8 cellular contexts compared by ENCODE assay signal in genomic region chr14:32711103-32711680, GRCh38.
A peak's percentile ranks its signal among the peaks of the same experiment; 100 is the strongest.
DNase-seq lines count a peak whose midpoint lies in the region; ATAC-seq, FAIRE-seq and TF ChIP-seq lines count a peak whose summit lies in the region.

No MANE protein-coding gene starts in this region.

- H3K36me3 ChIP-seq in SJCRH30 (no peaks in the 10 kb centered on the region), parathyroid adenoma (ENCODE audit: control insufficient read depth, insufficient read depth, low read length) (no peaks in the 10 kb centered on the region)

- no peaks in the 10 kb centered on the region for H3K79me2 ChIP-seq in parathyroid adenoma

- H3K9ac ChIP-seq in parathyroid adenoma, result no peak overlapping the region

- no peak overlapping the region for H2AFZ ChIP-seq in parathyroid adenoma

- no peak for ATAC-seq in HG03025 (IDR thresholded peaks at IDR 0.05; ENCODE audit: low FRiP score, unreplicated experiment)
- ATAC-seq in GM19452 (IDR thresholded peaks at IDR 0.05; ENCODE audit: unreplicated experiment), result no peak

- no peak overlapping the region for H3K4me3 ChIP-seq in SJCRH30
- no peak overlapping the region for H3K4me3 ChIP-seq in parathyroid adenoma (ENCODE audit: low read depth, low read length)

- H3K4me2 ChIP-seq in parathyroid adenoma (ENCODE audit: low read length), result no peak overlapping the region

- H3K4me1 ChIP-seq in SJCRH30, result no peaks in the 10 kb centered on the region
- H3K4me1 ChIP-seq in parathyroid adenoma, result no peaks in the 10 kb centered on the region

- no peak overlapping the region for H3K27ac ChIP-seq in SJCRH30
- no peak overlapping the region for H3K27ac ChIP-seq in parathyroid adenoma

- no peak for DNase-seq in AG09319 (ENCODE audit: extremely low read depth, low read depth)
- peak; percentile 1 for DNase-seq in GM18507 (ENCODE audit: extremely low spot score, insufficient read length, low read depth)
- DNase-seq in SJCRH30, result peak; percentile 55 to 83
- peak; percentile 48 for DNase-seq in fibroblast of gingiva (ENCODE audit: low read depth)

- peak; percentile 50 for FAIRE-seq in GM18507 (lab: Jason Lieb, UNC)

- H3K27me3 ChIP-seq in SJCRH30, result no peaks in the 10 kb centered on the region
- no peaks in the 10 kb centered on the region for H3K27me3 ChIP-seq in parathyroid adenoma (ENCODE audit: control insufficient read depth, insufficient read depth, low read length)

- H3K9me3 ChIP-seq in SJCRH30 (replicated peaks) (no peaks in the 10 kb centered on the region), parathyroid adenoma (ENCODE audit: control insufficient read depth, low read length) (no peaks in the 10 kb centered on the region)

- TF ChIP-seq CTCF in AG09319 (IDR thresholded peaks at IDR 0.05; ENCODE audit: low read depth, low read length) (peak; percentile 48), LNCAP (IDR thresholded peaks at IDR 0.05) (peak; percentile 64), parathyroid adenoma (IDR thresholded peaks at IDR 0.05) (peak; percentile 50)
